In the genomic region with DNA sequence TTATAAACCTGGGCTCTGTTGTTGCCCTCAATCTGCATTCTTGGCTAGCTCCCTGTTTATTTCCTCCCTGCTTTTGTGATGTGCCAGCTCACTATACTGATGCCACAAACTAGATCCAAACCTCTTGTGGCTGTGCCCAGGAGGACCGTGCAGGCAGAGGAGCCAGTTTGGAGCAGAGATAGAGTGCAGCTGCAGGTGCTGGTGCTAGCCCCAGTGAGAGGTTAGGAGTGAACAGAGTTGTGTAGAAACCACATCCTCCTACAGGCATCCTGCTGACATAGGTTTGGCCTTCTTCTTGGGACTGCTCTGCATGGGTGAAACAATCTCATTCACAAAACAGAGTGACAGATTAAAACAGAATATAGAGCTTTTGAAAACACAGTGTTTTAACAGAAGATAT, we compare ENCODE assay signal across 9 cellular contexts. TPM values are rescaled to one million over a fixed set of nuclear protein-coding genes. Genes with fewer than 3 reads are reported as not detected.
A peak's percentile ranks its signal among the peaks of the same experiment; 100 is the strongest.
DNase-seq lines count a peak whose midpoint lies in the region; ATAC-seq and TF ChIP-seq lines count a peak whose summit lies in the region.
"Had no signal": no experiment of that assay in that cellular context is flagged by ENCODE, and none has a peak within 500 bp of the region (broad histone marks: within the 10 kb centered on the region; RNA-seq: fewer than 3 reads in every experiment).

No MANE protein-coding gene starts in this region.

- H2BK15ac ChIP-seq in IMR-90 (ENCODE audit: low read depth, low read length), result no peak overlapping the region

- no peak overlapping the region for H2AK5ac ChIP-seq in IMR-90 (ENCODE audit: low read depth, low read length)

- intact Hi-C loops in IMR-90 (cut with micrococcal nuclease), result loop anchor here (5.0 kb wide), 1 partner anchor 467 kb away; no protein-coding TSS in a partner anchor
- intact Hi-C loops in left ventricle myocardium inferior (cut with micrococcal nuclease), result loop anchor here (5.0 kb wide), 1 partner anchor 62 kb away; no protein-coding TSS in a partner anchor

- POLR2A ChIA-PET in CD8-positive, alpha-beta memory T cell (lab: Charles Lee), result interaction anchor here (1.6 kb wide), 1 partner anchor 65 kb away, joined by 5 read pairs; no protein-coding TSS in a partner anchor
- POLR2A ChIA-PET in IMR-90 (lab: Charles Lee; ENCODE audit: unreplicated experiment), result no interaction called here

- TF ChIP-seq POLR2A in IMR-90 (IDR thresholded peaks at IDR 0.05; ENCODE audit: low read depth, low read length), result no peak

- TF ChIP-seq CTCF in IMR-90 (conservative IDR thresholded peaks at IDR 0.05; ENCODE audit: low read depth, low read length), result no peak
- no peak for TF ChIP-seq CTCF in left ventricle myocardium inferior (IDR thresholded peaks at IDR 0.05; ENCODE audit: borderline replicate concordance)

- no peak overlapping the region for H4K91ac ChIP-seq in IMR-90 (ENCODE audit: insufficient read depth, low read depth, low read length)

- no TSS peak for BruUV-seq in IMR-90 (replicated peaks; lab: Mats Ljungman, UMichigan)

- H2AFZ ChIP-seq in IMR-90 (replicated peaks; ENCODE audit: low read length, poor library complexity), result no peak overlapping the region

- H3K27ac ChIP-seq in CD8-positive, alpha-beta memory T cell (ENCODE audit: low read depth, low read length), result peak overlapping the region; percentile 17
- H3K27ac ChIP-seq in IMR-90 (ENCODE audit: insufficient read depth, low read length) (no peak overlapping the region), left ventricle myocardium inferior (replicated peaks) (no peak overlapping the region)
- H3K27ac ChIP-seq: VCaP had no signal

- H3K9me3 Mint-ChIP-seq in CD8-positive, alpha-beta memory T cell, result no peaks in the 10 kb centered on the region

- H3K4me2 ChIP-seq in IMR-90 (ENCODE audit: low read depth, low read length), result no peak overlapping the region

- peak overlapping the region; percentile 49 for H3K4me3 ChIP-seq in CD8-positive, alpha-beta memory T cell (ENCODE audit: low read length)
- H3K4me3 ChIP-seq in IMR-90 (ENCODE audit: insufficient read depth, low read depth, low read length), result no peak overlapping the region
- no peak overlapping the region for H3K4me3 ChIP-seq in left ventricle myocardium inferior

- no peak overlapping the region for H3K14ac ChIP-seq in IMR-90 (replicated peaks; ENCODE audit: low read depth, low read length)

- no peak overlapping the region for H3K18ac ChIP-seq in IMR-90 (ENCODE audit: low read depth, low read length)

- TF ChIP-seq RAD21 in IMR-90 (IDR thresholded peaks at IDR 0.05; ENCODE audit: low read length), result no peak

- peak overlapping the region; percentile 9 for H2AK9ac ChIP-seq in IMR-90 (replicated peaks; ENCODE audit: low read depth, low read length, poor library complexity)

- no peak overlapping the region for H4K5ac ChIP-seq in IMR-90 (ENCODE audit: low read depth, low read length)

- no peaks in the 10 kb centered on the region for H4K20me1 ChIP-seq in IMR-90 (ENCODE audit: insufficient read depth, low read length)

- H3K27me3 Mint-ChIP-seq in CD8-positive, alpha-beta memory T cell, result no peaks in the 10 kb centered on the region

- no peaks in the 10 kb centered on the region for H3K27me3 ChIP-seq in CD8-positive, alpha-beta memory T cell (ENCODE audit: insufficient read depth, low read length, poor library complexity, severe bottlenecking)
- H3K27me3 ChIP-seq in IMR-90 (ENCODE audit: control insufficient read depth, insufficient read depth, low read length) (peaks cover 2% of the 10 kb centered on the region), left ventricle myocardium inferior (ENCODE audit: low read depth) (peaks cover 21% of the 10 kb centered on the region)

- peak; percentile 12 to 71 (median 57) for DNase-seq in CD8-positive, alpha-beta memory T cell
- DNase-seq in IMR-90 (no peak), DMS79 (lab: John Stamatoyannopoulos, UW) (no peak), left ventricle myocardium inferior (no peak), SKM-1 treated with dmso at 0.1 percent for 144 hours (lab: John Stamatoyannopoulos, UW; ENCODE audit: unreplicated experiment) (no peak), NCI-H1694 treated with DMSO at 0.1 percent for 48 hours (lab: John Stamatoyannopoulos, UW) (no peak)
- peak; percentile 22 for DNase-seq in activated naive CD4-positive, alpha-beta T cell treated with anti-CD3 and anti-CD28 coated beads, Interleukin-2, amount 50 U/mL, for 16 hours

- ATAC-seq in GM21515 (IDR thresholded peaks at IDR 0.05; ENCODE audit: unreplicated experiment) (peak; percentile 96), IMR-90 (ENCODE audit: low read depth) (no peak)

- H3K9me3 ChIP-seq in CD8-positive, alpha-beta memory T cell (ENCODE audit: low read length), result no peaks in the 10 kb centered on the region
- H3K9me3 ChIP-seq in IMR-90 (ENCODE audit: control insufficient read depth, insufficient read depth, low read length) (no peaks in the 10 kb centered on the region), left ventricle myocardium inferior (replicated peaks) (no peaks in the 10 kb centered on the region)

- no CpG with 5 or more reads among the region's 1 CpG for WGBS in IMR-90 (ENCODE audit: extremely low coverage in 2 of 2, insufficient read length in 1 of 2), 2 experiments

- H2BK5ac ChIP-seq in IMR-90 (ENCODE audit: low read depth, low read length, poor library complexity, severe bottlenecking), result no peak overlapping the region

- CTCF ChIA-PET in CD8-positive, alpha-beta memory T cell (lab: Charles Lee), result interaction anchor here (0.9 to 5.1 kb wide), 9 partner anchors 10 to 1031 kb away, joined by 3 to 78 read pairs (median 4); no protein-coding TSS in a partner anchor
- CTCF ChIA-PET in IMR-90 (lab: Yijun Ruan, JAX), result no interaction called here

- no peak overlapping the region for H3K23ac ChIP-seq in IMR-90 (ENCODE audit: low read depth, low read length)

- peaks cover 72 to 96% (median 90%) of the 10 kb centered on the region in 3 donors for H3K4me1 Mint-ChIP-seq in CD8-positive, alpha-beta memory T cell

- no peak overlapping the region for H3K4ac ChIP-seq in IMR-90 (ENCODE audit: low read depth, low read length)

- H2BK20ac ChIP-seq in IMR-90 (ENCODE audit: low read depth, low read length), result no peak overlapping the region

- no peaks in the 10 kb centered on the region for H3K79me1 ChIP-seq in IMR-90 (ENCODE audit: low read depth in 1 of 2, low read length in 2 of 2)

- peak overlapping the region; percentile 80 to 95 (median 84) for H3K27ac Mint-ChIP-seq in CD8-positive, alpha-beta memory T cell

- in situ Hi-C loops in IMR-90 (cut with MboI; ENCODE audit: low sequenced_read_pairs), result loop anchor here (5.0 to 25.0 kb wide), 2 partner anchors 62 to 547 kb away; no protein-coding TSS in a partner anchor

- H3K9me1 ChIP-seq in IMR-90 (ENCODE audit: insufficient read depth, low read length), result no peaks in the 10 kb centered on the region

- no peaks in the 10 kb centered on the region for H3K36me3 ChIP-seq in CD8-positive, alpha-beta memory T cell (ENCODE audit: insufficient read depth, low read length)
- H3K36me3 ChIP-seq in IMR-90 (ENCODE audit: control insufficient read depth, insufficient read depth, low read length) (no peaks in the 10 kb centered on the region), left ventricle myocardium inferior (no peaks in the 10 kb centered on the region)

- H3K36me3 Mint-ChIP-seq in CD8-positive, alpha-beta memory T cell, result peaks cover 0 to 3% (median 0%) of the 10 kb centered on the region in 3 donors

- H3K4me3 Mint-ChIP-seq in CD8-positive, alpha-beta memory T cell, result peak overlapping the region; percentile 18 to 85 (median 81)

- H3K9ac ChIP-seq in IMR-90 (ENCODE audit: low read depth, low read length), result no peak overlapping the region

- peaks cover 61% of the 10 kb centered on the region for H3K4me1 ChIP-seq in CD8-positive, alpha-beta memory T cell (ENCODE audit: insufficient read depth, low read length)
- H3K4me1 ChIP-seq in IMR-90 (ENCODE audit: control insufficient read depth, insufficient read depth, low read length) (no peaks in the 10 kb centered on the region), left ventricle myocardium inferior (peaks cover 4% of the 10 kb centered on the region)

- H2BK120ac ChIP-seq in IMR-90 (ENCODE audit: low read depth, low read length), result no peak overlapping the region

- no peak overlapping the region for H3K56ac ChIP-seq in IMR-90 (ENCODE audit: extremely low read depth, insufficient read depth, low read length)

- dilution Hi-C loops in IMR-90 (cut with HindIII; ENCODE audit: low sequenced_read_pairs, unreplicated experiment), result no loop called here

- H4K8ac ChIP-seq in IMR-90 (ENCODE audit: low read depth in 2 of 2, low read length in 2 of 2), result no peak overlapping the region

TF ChIP-seq in IMR-90, 13 proteins besides CTCF, POLR2A, EP300 and RAD21 (continues in another document):
- no peak for TF ChIP-seq CEBPB (IDR thresholded peaks at IDR 0.05; ENCODE audit: low read depth, low read length)
- no peak for TF ChIP-seq NFE2L2 (IDR thresholded peaks at IDR 0.05; ENCODE audit: low read depth, low read length)
- no peak for TF ChIP-seq RFX5 (IDR thresholded peaks at IDR 0.05; ENCODE audit: low read depth, low read length)
- TF ChIP-seq SMC3 (IDR thresholded peaks at IDR 0.05; ENCODE audit: low read depth, low read length), result no peak
- TF ChIP-seq, protein P1, sequence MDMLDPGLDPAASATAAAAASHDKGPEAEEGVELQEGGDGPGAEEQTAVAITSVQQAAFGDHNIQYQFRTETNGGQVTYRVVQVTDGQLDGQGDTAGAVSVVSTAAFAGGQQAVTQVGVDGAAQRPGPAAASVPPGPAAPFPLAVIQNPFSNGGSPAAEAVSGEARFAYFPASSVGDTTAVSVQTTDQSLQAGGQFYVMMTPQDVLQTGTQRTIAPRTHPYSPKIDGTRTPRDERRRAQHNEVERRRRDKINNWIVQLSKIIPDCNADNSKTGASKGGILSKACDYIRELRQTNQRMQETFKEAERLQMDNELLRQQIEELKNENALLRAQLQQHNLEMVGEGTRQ (IDR thresholded peaks at IDR 0.05; ENCODE audit: low read depth, low read length), result no peak
- TF ChIP-seq CHD1 (IDR thresholded peaks at IDR 0.05; ENCODE audit: low read depth, low read length), result no peak
- TF ChIP-seq MAZ (IDR thresholded peaks at IDR 0.05; ENCODE audit: borderline replicate concordance, low read depth, low read length), result no peak
- TF ChIP-seq MAFK (IDR thresholded peaks at IDR 0.05; ENCODE audit: low read depth, low read length), result no peak
- no peak for TF ChIP-seq FOS (IDR thresholded peaks at IDR 0.05; ENCODE audit: low read depth, low read length)

RNA-seq across cellular contexts. Expression of a gene that starts 25.7 kb away (rescaled TPM):
- total RNA-seq in CD8-positive, alpha-beta memory T cell, result 10 to 100 TPM; 13.7 to 15.7 TPM
- 7.0 TPM for polyA plus RNA-seq in CD8-positive, alpha-beta memory T cell
- total RNA-seq in IMR-90 (2012; rRNA removed), result 0.18 and 0.28 TPM in 2 replicates
- 0.10 TPM in 2 replicates for polyA plus RNA-seq in IMR-90 (2012; rRNA removed)
- 0.03 and 0.09 TPM in 2 replicates for polyA plus RNA-seq in IMR-90 (2012; cell fraction: cytosol; rRNA removed)
- polyA plus RNA-seq in IMR-90 (2012; cell fraction: nucleus; rRNA removed; ENCODE audit: low replicate concordance), result 0.07 TPM in 1 of 2 replicates, not detected in the other
- not detected for total RNA-seq in left ventricle myocardium inferior

Comparison
In these comparisons a context has a peak if more than half of its experiments do, and no peak if none do; other contexts are left out.
1. DNase-seq: peak in CD8-positive, alpha-beta memory T cell (5 of 5) and activated naive CD4-positive, alpha-beta T cell treated with anti-CD3 and anti-CD28 coated beads, Interleukin-2, amount 50 U/mL, for 16 hours (single experiment); none in IMR-90 (single experiment), DMS79 (single experiment), left ventricle myocardium inferior (single experiment), SKM-1 treated with dmso at 0.1 percent for 144 hours (single experiment) and NCI-H1694 treated with DMSO at 0.1 percent for 48 hours (single experiment).
2. RNA of a gene that starts 25.7 kb away (total RNA-seq): 13.7 to 15.7 TPM in CD8-positive, alpha-beta memory T cell; 0.18 to 0.28 TPM in IMR-90 and not detected in left ventricle myocardium inferior (single experiment); every median in the first group is over 10 times any median in the second.